In the genomic region with DNA sequence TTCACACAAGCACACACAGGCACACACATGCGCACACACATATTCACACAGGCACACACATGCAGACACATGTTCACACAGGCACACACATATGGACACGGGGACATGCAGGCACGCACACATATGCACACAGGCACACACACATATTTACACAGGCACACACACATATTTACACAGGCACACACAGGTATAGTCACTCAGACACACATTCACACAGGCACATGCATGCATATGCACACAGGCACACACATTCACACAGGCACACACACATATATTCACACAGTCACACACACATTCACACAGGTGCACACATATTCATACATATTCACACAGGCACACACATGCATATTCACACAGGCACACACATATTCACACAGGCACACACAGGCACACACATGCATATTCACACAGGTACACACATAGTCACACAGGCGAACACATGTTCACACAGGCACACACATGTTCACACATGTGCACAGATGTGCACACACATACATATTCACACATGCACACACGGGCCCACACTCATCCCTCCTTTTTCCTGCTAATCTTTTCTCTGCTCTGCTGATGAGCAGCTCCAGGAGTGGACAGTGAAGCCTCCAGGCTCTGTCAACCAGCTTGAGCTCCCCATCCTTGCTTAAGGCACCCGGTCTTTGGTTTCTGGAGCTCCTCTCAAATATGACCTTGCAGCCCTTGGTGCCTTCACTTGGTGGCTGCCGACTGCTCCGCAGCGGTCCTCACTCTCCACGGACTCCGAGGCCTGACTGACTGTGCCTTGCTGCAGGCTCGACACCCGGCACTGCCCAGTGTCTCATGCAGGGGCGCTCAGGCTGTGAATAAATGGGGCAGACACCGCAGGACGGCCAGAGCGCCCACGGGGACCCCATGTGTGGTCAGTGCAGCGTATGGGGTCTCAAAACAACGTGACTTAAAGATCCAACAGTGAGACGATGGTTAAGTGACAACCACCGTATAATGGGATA, we compare ENCODE assay signal across 20 cellular contexts.
"Had no signal": no experiment of that assay in that cellular context is flagged by ENCODE, and none has a peak within 500 bp of the region (broad histone marks: within the 10 kb centered on the region; RNA-seq: fewer than 3 reads in every experiment).

No MANE protein-coding gene starts in this region.

- H3K79me2 ChIP-seq: hepatocyte had no signal

- H3K27ac ChIP-seq: colonic mucosa, hepatocyte, ovary, suprapubic skin, thyroid gland had no signal

- H3K36me3 ChIP-seq: colonic mucosa, ovary, suprapubic skin, thyroid gland had no signal

- H3K27me3 ChIP-seq: colonic mucosa, hepatocyte, ovary, suprapubic skin, thyroid gland had no signal

- H3K4me3 ChIP-seq: colonic mucosa, hepatocyte, ovary, smooth muscle cell, suprapubic skin, thyroid gland had no signal

- H3K36me3 Mint-ChIP-seq: natural killer cell had no signal

- ATAC-seq: esophagus mucosa; left colon; left ventricle myocardium superior; right cardiac atrium; stimulated activated naive CD8-positive, alpha-beta T cell treated with anti-CD3 and anti-CD28 coated beads, Interleukin-15, Interleukin-2, amounts not matched to agents 100 U/mL and 50 U/mL, for 24 hours had no signal

- H3K9me3 ChIP-seq: colonic mucosa, ovary, suprapubic skin, thyroid gland had no signal

- H3K4me1 Mint-ChIP-seq: natural killer cell, neural crest cell had no signal

- H3K4me3 Mint-ChIP-seq: natural killer cell, neural crest cell had no signal

- H2AFZ ChIP-seq: hepatocyte had no signal

- H3K4me1 ChIP-seq: colonic mucosa, suprapubic skin, thyroid gland had no signal

- H3K4me2 ChIP-seq: hepatocyte, smooth muscle cell had no signal

- DNase-seq: caudate nucleus; dermis blood vessel endothelial cell; effector CD4-positive, alpha-beta T cell; foreskin fibroblast; left colon; left ventricle myocardium superior; natural killer cell; nucleus accumbens; ovary; right cardiac atrium; stimulated activated CD4-positive, alpha-beta T cell treated with anti-CD3 and anti-CD28 coated beads, Interleukin-2, amount 100 ng/mL, for 48 hours; stimulated activated naive CD8-positive, alpha-beta T cell treated with anti-CD3 and anti-CD28 coated beads, Interleukin-15, Interleukin-2, amounts not matched to agents 100 U/mL and 50 U/mL, for 24 hours; thyroid gland had no signal

- H3K27ac Mint-ChIP-seq: natural killer cell, progenitor cell of endocrine pancreas had no signal
